ENCODE assay signal across 31 cellular contexts in genomic region chr3:183477801-183478456, GRCh38. TPM values are rescaled to one million over a fixed set of nuclear protein-coding genes. Genes with fewer than 3 reads are reported as not detected.
A peak's percentile ranks its signal among the peaks of the same experiment; 100 is the strongest.
DNase-seq lines count a peak whose midpoint lies in the region; ATAC-seq, FAIRE-seq and TF ChIP-seq lines count a peak whose summit lies in the region.
"Had no signal": no experiment of that assay in that cellular context is flagged by ENCODE, and none has a peak within 500 bp of the region (broad histone marks: within the 10 kb centered on the region; RNA-seq: fewer than 3 reads in every experiment).

No MANE protein-coding gene starts in this region.

- H3K36me3 ChIP-seq in keratinocyte (ENCODE audit: control insufficient read depth in 2 of 2, extremely low read depth in 1 of 2, insufficient read depth in 2 of 2, low read length in 2 of 2): no peaks in the 10 kb centered on the region
- H3K36me3 ChIP-seq: heart left ventricle, pancreas had no signal

- DNase-seq in DMS79 (lab: John Stamatoyannopoulos, UW) (peak; percentile 61), NCI-H146 (lab: John Stamatoyannopoulos, UW) (peak; percentile 97), NCI-H69 (lab: John Stamatoyannopoulos, UW) (peak; percentile 91), keratinocyte (ENCODE audit: low read depth, low spot score) (no peak), kidney tubule cell (ENCODE audit: low spot score) (no peak), RCC 7860 (ENCODE audit: low spot score) (no peak)
- DNase-seq: activated CD8-positive, alpha-beta T cell treated with anti-CD3 and anti-CD28 coated beads, Interleukin-2, amount 10 ng/mL, durations not matched to agents 7 days and 5 days; activated effector memory CD4-positive, alpha-beta T cell treated with anti-CD3 and anti-CD28 coated beads, Interleukin-2, amount 50 U/mL, for 16 hours; activated naive CD8-positive, alpha-beta T cell treated with anti-CD3 and anti-CD28 coated beads for 36 hours; activated T-cell treated with anti-CD3 and anti-CD28 coated beads, Interleukin-2, amount 50 U/mL, for 1 hour; aorta; effector memory CD8-positive, alpha-beta T cell; foreskin fibroblast; heart left ventricle; NCI-H2029 treated with DMSO at 0.1 percent for 48 hours; NCI-H524 treated with DMSO at 0.1 percent for 48 hours; pancreas; stimulated activated CD4-positive, alpha-beta T cell treated with anti-CD3 and anti-CD28 coated beads, Interleukin-2, amount 100 ng/mL, for 48 hours; T-helper 1 cell; trophoblast cell had no signal

- peak overlapping the region; percentile 35 for H3K4me2 ChIP-seq in keratinocyte (ENCODE audit: control insufficient read depth, extremely low read depth, insufficient read depth, low read depth, low read length)

- H3K9ac ChIP-seq in keratinocyte (ENCODE audit: control insufficient read depth, extremely low read depth, insufficient read depth, low read length): no peak overlapping the region

- H4K20me1 ChIP-seq in keratinocyte (ENCODE audit: control insufficient read depth, extremely low read depth, insufficient read depth, low read length): no peaks in the 10 kb centered on the region

- H3K79me2 ChIP-seq in keratinocyte (ENCODE audit: control insufficient read depth, insufficient read depth, low read length): no peaks in the 10 kb centered on the region

- no peaks in the 10 kb centered on the region for H3K27me3 ChIP-seq in keratinocyte (ENCODE audit: control insufficient read depth, extremely low read depth, insufficient read depth, low read length)
- H3K27me3 ChIP-seq: heart left ventricle, pancreas had no signal

- ATAC-seq in HG02623 (IDR thresholded peaks at IDR 0.05; ENCODE audit: unreplicated experiment): no peak
- ATAC-seq: activated CD8-positive, alpha-beta T cell treated with anti-CD3 and anti-CD28 coated beads, Interleukin-2, amount 10 ng/mL, durations not matched to agents 7 days and 5 days; effector memory CD8-positive, alpha-beta T cell; esophagus mucosa; GM12878; HCT116; HepG2; pancreas had no signal

- H3K4me1 ChIP-seq in keratinocyte (ENCODE audit: control insufficient read depth, extremely low read depth, insufficient read depth, low read length): peaks cover 33% of the 10 kb centered on the region
- H3K4me1 ChIP-seq: pancreas had no signal

- FAIRE-seq in keratinocyte (lab: Jason Lieb, UNC) (peak; percentile 62), RCC 7860 (lab: Jason Lieb, UNC) (no peak)
- FAIRE-seq: GM12878, HepG2, pancreas, TTC549 had no signal

- H3K9me1 ChIP-seq in keratinocyte (ENCODE audit: control insufficient read depth, extremely low read depth, insufficient read depth, low read length): no peaks in the 10 kb centered on the region

- dilution Hi-C loops in keratinocyte (cut with MboI; ENCODE audit: extremely low pct_ligation_motif_present, low sequenced_read_pairs): no loop called here

- no peak overlapping the region for H2AFZ ChIP-seq in keratinocyte (ENCODE audit: control insufficient read depth, low read length)

- H3K9me3 ChIP-seq in keratinocyte (ENCODE audit: control insufficient read depth, low read depth, low read length): no peaks in the 10 kb centered on the region
- H3K9me3 ChIP-seq: heart left ventricle, pancreas had no signal

- no peak for TF ChIP-seq CTCF in keratinocyte (optimal IDR thresholded peaks at IDR 0.05 in 1 of 3, IDR thresholded peaks at IDR 0.05 in 1 of 3, conservative IDR thresholded peaks at IDR 0.05 in 1 of 3; ENCODE audit: extremely low read depth in 1 of 3, insufficient read depth in 2 of 3, low read length in 3 of 3)

- no peak overlapping the region for H3K27ac ChIP-seq in keratinocyte (ENCODE audit: control insufficient read depth, insufficient read depth, low read length)
- H3K27ac ChIP-seq: C4-2B, coronary artery, heart left ventricle, HL-60, pancreas had no signal

- no peak overlapping the region for H3K4me3 ChIP-seq in keratinocyte (ENCODE audit: control insufficient read depth in 2 of 3, extremely low read depth in 1 of 3, insufficient read depth in 2 of 3, low read depth in 1 of 3, low read length in 3 of 3)
- H3K4me3 ChIP-seq: coronary artery, GM12878, heart left ventricle, lung, pancreas had no signal

RNA-seq across cellular contexts. Expression of gene MCF2L2, which starts 49.5 kb away (rescaled TPM):
- 0.04 to 0.26 TPM (median 0.05 TPM) in 3 replicates for polyA plus RNA-seq in keratinocyte
- 0.50 TPM for polyA plus RNA-seq in keratinocyte (2011; ENCODE audit: low read depth)
- 0.17 and 0.22 TPM in 2 replicates for polyA plus RNA-seq in keratinocyte (2011; cell fraction: cytosol; rRNA removed)
- polyA plus RNA-seq in keratinocyte (2011; cell fraction: nucleus; rRNA removed): 0.29 and 0.55 TPM in 2 replicates
- 0.11 and 1.1 TPM in 2 replicates for polyA plus RNA-seq in keratinocyte (2012; ENCODE audit: low replicate concordance)
- polyA minus RNA-seq in keratinocyte: 0.38 to 1.1 TPM (median 0.46 TPM) in 3 replicates
- not detected for polyA minus RNA-seq in keratinocyte (2011; cell fraction: cytosol; rRNA and poly(A)+ RNA removed)
- 0.21 and 0.31 TPM in 2 replicates for polyA minus RNA-seq in keratinocyte (2011; cell fraction: nucleus; rRNA and poly(A)+ RNA removed)
- polyA plus RNA-seq: AG04450, HepG2 had no signal

Comparison
In these comparisons a context has a peak if more than half of its experiments do, and no peak if none do; other contexts are left out.
1. DNase-seq: peak in DMS79 (single experiment), NCI-H146 (single experiment) and NCI-H69 (single experiment); none in keratinocyte (single experiment), kidney tubule cell (single experiment) and RCC 7860 (single experiment).